8 cellular contexts compared by ENCODE assay signal in genomic region chr15:99424978-99425665, GRCh38.
DNase-seq lines count a peak whose midpoint lies in the region; ATAC-seq and TF ChIP-seq lines count a peak whose summit lies in the region.

No MANE protein-coding gene starts in this region.

- H3K4me3 ChIP-seq in coronary artery (no peak overlapping the region), mucosa of rectum (ENCODE audit: low read length in 2 of 2) (no peak overlapping the region)

- H3K4me1 Mint-ChIP-seq in stimulated activated naive CD8-positive, alpha-beta T cell treated with anti-CD3 and anti-CD28 coated beads, Interleukin-15, Interleukin-2, amounts not matched to agents 100 ng/mL and 50 ng/mL, for 24 hours (ENCODE audit: low read depth) = peaks cover 65% of the 10 kb centered on the region

- H3K9me3 Mint-ChIP-seq in stimulated activated naive CD8-positive, alpha-beta T cell treated with anti-CD3 and anti-CD28 coated beads, Interleukin-15, Interleukin-2, amounts not matched to agents 100 ng/mL and 50 ng/mL, for 24 hours = no peaks in the 10 kb centered on the region

- no peaks in the 10 kb centered on the region for H3K36me3 ChIP-seq in mucosa of rectum (ENCODE audit: control insufficient read depth in 2 of 2, insufficient read depth in 2 of 2, low read length in 2 of 2)

- peaks cover 4% of the 10 kb centered on the region for H3K36me3 Mint-ChIP-seq in stimulated activated naive CD8-positive, alpha-beta T cell treated with anti-CD3 and anti-CD28 coated beads, Interleukin-15, Interleukin-2, amounts not matched to agents 100 ng/mL and 50 ng/mL, for 24 hours (ENCODE audit: low read depth)

- H3K27ac ChIP-seq in coronary artery (peak overlapping the region; percentile 56 to 92), mucosa of rectum (ENCODE audit: low read depth in 2 of 2, low read length in 2 of 2) (peak overlapping the region; percentile 55 to 61)

- no peaks in the 10 kb centered on the region for H3K27me3 Mint-ChIP-seq in stimulated activated naive CD8-positive, alpha-beta T cell treated with anti-CD3 and anti-CD28 coated beads, Interleukin-15, Interleukin-2, amounts not matched to agents 100 ng/mL and 50 ng/mL, for 24 hours

- DNase-seq in activated CD4-positive, alpha-beta T cell treated with anti-CD3 and anti-CD28 coated beads for 1 hour = peak; percentile 39
- DNase-seq in coronary artery (ENCODE audit: low spot score) (peak; percentile 84), NCI-H226 (no peak), NCI-H446 treated with DMSO at 0.1 percent for 48 hours (lab: John Stamatoyannopoulos, UW) (no peak)

- no peak for TF ChIP-seq CTCF in coronary artery (IDR thresholded peaks at IDR 0.05)

- H3K9me3 ChIP-seq in mucosa of rectum (ENCODE audit: control insufficient read depth in 2 of 2, low read length in 2 of 2) = no peaks in the 10 kb centered on the region

- H3K27me3 ChIP-seq in mucosa of rectum (ENCODE audit: control insufficient read depth in 2 of 2, insufficient read depth in 2 of 2, low read length in 2 of 2) = no peaks in the 10 kb centered on the region

- H3K9ac ChIP-seq in mucosa of rectum (ENCODE audit: low read depth in 1 of 2, low read length in 2 of 2) = peak overlapping the region in 1 of 2 donors; percentile 16

- H3K27ac Mint-ChIP-seq in stimulated activated naive CD8-positive, alpha-beta T cell treated with anti-CD3 and anti-CD28 coated beads, Interleukin-15, Interleukin-2, amounts not matched to agents 100 ng/mL and 50 ng/mL, for 24 hours = peak overlapping the region; percentile 90

- peaks cover 17 to 20% of the 10 kb centered on the region in 2 donors for H3K4me1 ChIP-seq in mucosa of rectum (ENCODE audit: control insufficient read depth in 2 of 2, insufficient read depth in 2 of 2, low read length in 2 of 2)

- no peak overlapping the region for H3K4me3 Mint-ChIP-seq in stimulated activated naive CD8-positive, alpha-beta T cell treated with anti-CD3 and anti-CD28 coated beads, Interleukin-15, Interleukin-2, amounts not matched to agents 100 ng/mL and 50 ng/mL, for 24 hours

- ATAC-seq in GM18870 (IDR thresholded peaks at IDR 0.05; ENCODE audit: unreplicated experiment) (peak; percentile 92), HG03196 (IDR thresholded peaks at IDR 0.05; ENCODE audit: unreplicated experiment) (peak; percentile 84)

Comparison
In these comparisons a context has a peak if more than half of its experiments do, and no peak if none do; other contexts are left out.
1. DNase-seq: peak in activated CD4-positive, alpha-beta T cell treated with anti-CD3 and anti-CD28 coated beads for 1 hour (single experiment) and coronary artery (single experiment); none in NCI-H226 (single experiment) and NCI-H446 treated with DMSO at 0.1 percent for 48 hours (single experiment).